22 cellular contexts compared by ENCODE assay signal in genomic region chr20:36366623-36367369, GRCh38.
DNase-seq lines count a peak whose midpoint lies in the region.
"Had no signal": no experiment of that assay in that cellular context is flagged by ENCODE, and none has a peak within 500 bp of the region (broad histone marks: within the 10 kb centered on the region; RNA-seq: fewer than 3 reads in every experiment).

No MANE protein-coding gene starts in this region.

- H3K27me3 ChIP-seq in neuronal stem cell (ENCODE audit: control insufficient read depth in 3 of 3, insufficient read depth in 3 of 3, low read depth in 1 of 3, low read length in 3 of 3) = peaks cover 0 to 45% (median 0%) of the 10 kb centered on the region in 3 experiments
- H3K27me3 ChIP-seq: BE2C; BLaER1 treated with 17β-estradiol and CSF1 and Interleukin-3, amounts not matched to agents 10 nM and 100 nM had no signal

- H3K9me3 ChIP-seq in neuronal stem cell (replicated peaks in 1 of 2; ENCODE audit: control insufficient read depth in 2 of 2, insufficient read depth in 1 of 2, low read depth in 1 of 2, low read length in 2 of 2) = no peaks in the 10 kb centered on the region
- H3K9me3 ChIP-seq: A549; BE2C; BLaER1 treated with 17β-estradiol and CSF1 and Interleukin-3, amounts not matched to agents 10 nM and 100 nM had no signal

- no peak overlapping the region for H2BK12ac ChIP-seq in neuronal stem cell (ENCODE audit: low read length)

- in situ Hi-C loops in G401 (cut with HindIII; ENCODE audit: low sequenced_read_pairs) = no loop called here

- no CpG with 5 or more reads among the region's 16 CpGs for WGBS in neuronal stem cell (ENCODE audit: extremely low coverage in 2 of 2, insufficient read length in 2 of 2, insufficient replicate concordance in 1 of 2), 2 donors

- peaks cover 0 to 4% of the 10 kb centered on the region in 2 donors for H3K4me1 ChIP-seq in neuronal stem cell (ENCODE audit: control insufficient read depth in 2 of 2, insufficient read depth in 1 of 2, low read depth in 1 of 2, low read length in 2 of 2)
- H3K4me1 ChIP-seq: A549, BE2C had no signal

- H3K27ac ChIP-seq in neuronal stem cell (replicated peaks; ENCODE audit: low read length) = no peak overlapping the region
- H3K27ac ChIP-seq: A549; BLaER1 treated with 17β-estradiol and CSF1 and Interleukin-3, amounts not matched to agents 10 nM and 100 nM had no signal

- H3K4ac ChIP-seq in neuronal stem cell (ENCODE audit: low read length) = no peak overlapping the region

- no peak overlapping the region for H3K4me2 ChIP-seq in neuronal stem cell (ENCODE audit: insufficient read depth, low read length, poor library complexity, severe bottlenecking)
- H3K4me2 ChIP-seq: A549; BLaER1 treated with 17β-estradiol and CSF1 and Interleukin-3, amounts not matched to agents 10 nM and 100 nM had no signal

- H3K36me3 ChIP-seq in neuronal stem cell (replicated peaks in 1 of 2; ENCODE audit: control insufficient read depth in 2 of 2, insufficient read depth in 2 of 2, low read length in 2 of 2) = no peaks in the 10 kb centered on the region
- H3K36me3 ChIP-seq: BE2C; BLaER1 treated with 17β-estradiol and CSF1 and Interleukin-3, amounts not matched to agents 10 nM and 100 nM had no signal

- H2BK120ac ChIP-seq in neuronal stem cell (ENCODE audit: low read depth, low read length) = peak overlapping the region; percentile 51

- no peaks in the 10 kb centered on the region for H3K79me1 ChIP-seq in neuronal stem cell (ENCODE audit: low read depth, low read length)

- no peak overlapping the region for H2AK5ac ChIP-seq in neuronal stem cell (ENCODE audit: low read depth, low read length)

- H3K14ac ChIP-seq in neuronal stem cell (ENCODE audit: low read length) = no peak overlapping the region

- H2BK15ac ChIP-seq in neuronal stem cell (ENCODE audit: low read length) = peak overlapping the region; percentile 18

- no peak overlapping the region for H3K4me3 ChIP-seq in neuronal stem cell (ENCODE audit: low read length in 2 of 2)
- H3K4me3 ChIP-seq: A549; BLaER1 treated with 17β-estradiol and CSF1 and Interleukin-3, amounts not matched to agents 10 nM and 100 nM had no signal

- no peak overlapping the region for H2BK5ac ChIP-seq in neuronal stem cell (ENCODE audit: low read length)

- peak overlapping the region; percentile 2 for H3K23ac ChIP-seq in neuronal stem cell (ENCODE audit: low read depth, low read length, poor library complexity)

- H3K9ac ChIP-seq in neuronal stem cell (ENCODE audit: low read depth, low read length, poor library complexity) = no peak overlapping the region
- H3K9ac ChIP-seq: BLaER1 treated with 17β-estradiol and CSF1 and Interleukin-3, amounts not matched to agents 10 nM and 100 nM had no signal

- no peak overlapping the region for H4K8ac ChIP-seq in neuronal stem cell (ENCODE audit: low read depth, low read length)

- H3K18ac ChIP-seq in neuronal stem cell (ENCODE audit: low read length) = no peak overlapping the region

- peak overlapping the region; percentile 39 for H4K91ac ChIP-seq in neuronal stem cell (ENCODE audit: low read depth, low read length, poor library complexity)

- DNase-seq in G401 (ENCODE audit: low spot score) (peak; percentile 63), NCI-H526 treated with DMSO at 0.1 percent for 48 hours (lab: John Stamatoyannopoulos, UW) (peak; percentile 36), cerebellar cortex (ENCODE audit: low spot score) (peak; percentile 43), neuronal stem cell (ENCODE audit: low spot score) (no peak), NCI-H2107 treated with DMSO at 0.1 percent for 48 hours (lab: John Stamatoyannopoulos, UW; ENCODE audit: unreplicated experiment) (no peak), hepatic stellate cell (ENCODE audit: low spot score) (no peak), kidney tubule cell (ENCODE audit: low spot score) (no peak)
- DNase-seq: 8988T; ACHN; AML-193; BE2C; CD4-positive, alpha-beta T cell; CD8-positive, alpha-beta memory T cell; DMS 273 treated with DMSO at 0.1 percent for 48 hours; DMS79; EL; GF-D8; GOT3; H7; HCEC 1CT had no signal

- no peak overlapping the region for H2AFZ ChIP-seq in neuronal stem cell (ENCODE audit: low read length)

Comparison
In these comparisons a context has a peak if more than half of its experiments do, and no peak if none do; other contexts are left out.
1. DNase-seq: peak in G401 (single experiment), NCI-H526 treated with DMSO at 0.1 percent for 48 hours (single experiment) and cerebellar cortex (single experiment); none in neuronal stem cell (single experiment), NCI-H2107 treated with DMSO at 0.1 percent for 48 hours (single experiment), hepatic stellate cell (single experiment) and kidney tubule cell (single experiment).